In the genomic region with DNA sequence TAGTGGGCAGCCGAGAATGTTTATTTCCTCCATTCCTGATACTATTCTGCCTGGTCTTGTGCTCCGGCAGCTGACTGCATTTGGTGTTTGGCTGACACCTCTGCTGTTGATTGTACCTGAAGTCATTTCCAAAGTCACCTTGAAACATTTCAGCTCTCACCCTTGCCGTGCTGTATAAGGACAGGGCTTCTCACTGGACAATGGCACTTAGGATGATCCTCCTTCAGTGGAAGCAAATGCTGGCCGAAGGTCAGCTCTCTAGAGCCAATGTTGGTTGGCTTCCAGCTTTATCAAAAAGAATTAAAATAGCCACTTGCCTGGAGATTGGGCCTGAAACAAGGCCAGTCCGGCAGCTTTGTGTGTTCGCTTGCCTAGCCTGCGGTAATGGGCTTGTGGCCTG, we compare ENCODE assay signal across 20 cellular contexts. TPM values are rescaled to one million over a fixed set of nuclear protein-coding genes. Genes with fewer than 3 reads are reported as not detected.
DNase-seq lines count a peak whose midpoint lies in the region; ATAC-seq and TF ChIP-seq lines count a peak whose summit lies in the region.
"Had no signal": no experiment of that assay in that cellular context is flagged by ENCODE, and none has a peak within 500 bp of the region (broad histone marks: within the 10 kb centered on the region; RNA-seq: fewer than 3 reads in every experiment).

No MANE protein-coding gene starts in this region.

- H3K4me3 ChIP-seq in heart left ventricle (peak overlapping the region in 4 of 12 donors; percentile 1 to 16 (median 10)), osteoblast (ENCODE audit: insufficient read depth, low read length) (no peak overlapping the region)

- WGBS in heart left ventricle, 4 donors = 17 to 32% (median 28%) methylated on average over 7 of the region's 7 CpGs

- TF ChIP-seq CTCF in heart left ventricle (IDR thresholded peaks at IDR 0.05) = no peak
- no peak for TF ChIP-seq CTCF in osteoblast (IDR thresholded peaks at IDR 0.05; ENCODE audit: extremely low read depth, low read depth, low read length)

- no peak overlapping the region for H3K4me3 Mint-ChIP-seq in activated T-helper 2 cell treated with anti-CD3 and anti-CD28 coated beads, Interferon-gamma antibody, Interleukin-2, Interleukin-4, amounts not matched to agents 10 μg/mL and 5 μg/mL and 100 μg/mL, durations not matched to agents 14 hours and 24 hours and 36 hours (ENCODE audit: low read depth)
- H3K4me3 Mint-ChIP-seq: activated CD4-positive, alpha-beta T cell treated with anti-CD3 and anti-CD28 coated beads for 36 hours; activated CD8-positive, alpha-beta memory T cell treated with anti-CD3 and anti-CD28 coated beads, Interleukin-2, amount 10 ng/mL, durations not matched to agents 7 days and 5 days; CD4-positive, alpha-beta T cell; effector memory CD8-positive, alpha-beta T cell had no signal

- H3K4me1 ChIP-seq in heart left ventricle = peaks cover 12 to 92% (median 64%) of the 10 kb centered on the region in 12 donors
- no peaks in the 10 kb centered on the region for H3K4me1 ChIP-seq in osteoblast (ENCODE audit: insufficient read depth, low read length)

- H3K27ac ChIP-seq in heart left ventricle (peak overlapping the region; percentile 60 to 96 (median 84)), osteoblast (ENCODE audit: low read depth, low read length) (no peak overlapping the region), temporal lobe (ENCODE audit: low read depth, low read length) (peak overlapping the region; percentile 12)

- intact Hi-C loops in heart left ventricle (cut with DNase I) = loop anchor here in 3 of 10 donors (1.0 to 10.0 kb wide), 3 partner anchors 44 to 49 kb away; partner anchors contain the start of gene ACACB (in 2 of the 3)
- intact Hi-C loops in activated T-helper 2 cell treated with anti-CD3 and anti-CD28 coated beads, Interferon-gamma antibody, Interleukin-2, Interleukin-4, amounts not matched to agents 10 μg/mL and 5 μg/mL and 100 μg/mL, durations not matched to agents 14 hours and 24 hours and 36 hours (cut with micrococcal nuclease) = no loop called here

- no peak overlapping the region for H3K27ac Mint-ChIP-seq in activated T-helper 2 cell treated with anti-CD3 and anti-CD28 coated beads, Interferon-gamma antibody, Interleukin-2, Interleukin-4, amounts not matched to agents 10 μg/mL and 5 μg/mL and 100 μg/mL, durations not matched to agents 14 hours and 24 hours and 36 hours
- H3K27ac Mint-ChIP-seq: activated CD4-positive, alpha-beta T cell treated with anti-CD3 and anti-CD28 coated beads for 36 hours; activated CD8-positive, alpha-beta memory T cell treated with anti-CD3 and anti-CD28 coated beads, Interleukin-2, amount 10 ng/mL, durations not matched to agents 7 days and 5 days; CD4-positive, alpha-beta T cell; effector memory CD8-positive, alpha-beta T cell had no signal

- peak; percentile 59 to 79 (median 72) for ATAC-seq in heart left ventricle
- ATAC-seq in GM18517 (IDR thresholded peaks at IDR 0.05; ENCODE audit: unreplicated experiment) = no peak
- ATAC-seq: activated CD4-positive, alpha-beta T cell treated with anti-CD3 and anti-CD28 coated beads for 36 hours; activated CD8-positive, alpha-beta memory T cell treated with anti-CD3 and anti-CD28 coated beads, Interleukin-2, amount 10 ng/mL, durations not matched to agents 7 days and 5 days; effector memory CD8-positive, alpha-beta T cell had no signal

- peak overlapping the region; percentile 35 for H2AFZ ChIP-seq in osteoblast (ENCODE audit: low read length)

- no peak overlapping the region for H3K4me2 ChIP-seq in osteoblast (ENCODE audit: insufficient read depth, low read length)

- TF ChIP-seq POLR2A in heart left ventricle (IDR thresholded peaks at IDR 0.05) = no peak

- peaks cover 0 to 17% (median 0%) of the 10 kb centered on the region in 9 donors for H3K36me3 ChIP-seq in heart left ventricle
- H3K36me3 ChIP-seq in osteoblast (ENCODE audit: insufficient read depth, low read length) = no peaks in the 10 kb centered on the region

- no peaks in the 10 kb centered on the region for H3K9me3 Mint-ChIP-seq in activated T-helper 2 cell treated with anti-CD3 and anti-CD28 coated beads, Interferon-gamma antibody, Interleukin-2, Interleukin-4, amounts not matched to agents 10 μg/mL and 5 μg/mL and 100 μg/mL, durations not matched to agents 14 hours and 24 hours and 36 hours
- H3K9me3 Mint-ChIP-seq: CD4-positive, alpha-beta T cell; effector memory CD8-positive, alpha-beta T cell had no signal

- H3K36me3 Mint-ChIP-seq in activated T-helper 2 cell treated with anti-CD3 and anti-CD28 coated beads, Interferon-gamma antibody, Interleukin-2, Interleukin-4, amounts not matched to agents 10 μg/mL and 5 μg/mL and 100 μg/mL, durations not matched to agents 14 hours and 24 hours and 36 hours (ENCODE audit: low read depth) = no peaks in the 10 kb centered on the region

- no peaks in the 10 kb centered on the region for H4K20me1 ChIP-seq in osteoblast (ENCODE audit: insufficient read depth, low read length)

- no peaks in the 10 kb centered on the region for H3K27me3 Mint-ChIP-seq in activated T-helper 2 cell treated with anti-CD3 and anti-CD28 coated beads, Interferon-gamma antibody, Interleukin-2, Interleukin-4, amounts not matched to agents 10 μg/mL and 5 μg/mL and 100 μg/mL, durations not matched to agents 14 hours and 24 hours and 36 hours (ENCODE audit: low read depth)
- H3K27me3 Mint-ChIP-seq: activated CD4-positive, alpha-beta T cell treated with anti-CD3 and anti-CD28 coated beads for 36 hours; activated CD8-positive, alpha-beta memory T cell treated with anti-CD3 and anti-CD28 coated beads, Interleukin-2, amount 10 ng/mL, durations not matched to agents 7 days and 5 days; CD4-positive, alpha-beta T cell; effector memory CD8-positive, alpha-beta T cell had no signal

- DNase-seq in cerebellum (ENCODE audit: low spot score) (peak; percentile 45), heart left ventricle (peak in 4 of 5 donors; percentile 33 to 57 (median 46)), osteoblast (ENCODE audit: insufficient read length, low spot score, missing footprints) (no peak), inferior parietal cortex (ENCODE audit: extremely low spot score) (no peak), NCI-H187 (lab: John Stamatoyannopoulos, UW) (no peak)
- DNase-seq in activated T-helper 2 cell treated with anti-CD3 and anti-CD28 coated beads, Interferon-gamma antibody, Interleukin-2, Interleukin-4, amounts not matched to agents 10 μg/mL and 5 μg/mL and 100 μg/mL, durations not matched to agents 14 hours and 24 hours and 36 hours (ENCODE audit: low spot score) = no peak
- DNase-seq: activated CD4-positive, alpha-beta T cell treated with anti-CD3 and anti-CD28 coated beads for 36 hours; activated CD8-positive, alpha-beta memory T cell treated with anti-CD3 and anti-CD28 coated beads, Interleukin-2, amount 10 ng/mL, durations not matched to agents 7 days and 5 days; activated effector memory CD4-positive, alpha-beta T cell treated with Interleukin-2 at 50 U/mL for 16 hours; CD4-positive, alpha-beta T cell; DMS153; effector memory CD8-positive, alpha-beta T cell; H7; hippocampal formation; kidney glomerular epithelial cell; NCI-H1092 treated with DMSO at 0.1 percent for 48 hours; NCI-H526; SW 1271 had no signal

- H3K4me1 Mint-ChIP-seq in activated T-helper 2 cell treated with anti-CD3 and anti-CD28 coated beads, Interferon-gamma antibody, Interleukin-2, Interleukin-4, amounts not matched to agents 10 μg/mL and 5 μg/mL and 100 μg/mL, durations not matched to agents 14 hours and 24 hours and 36 hours (ENCODE audit: low read depth) = peaks cover 7% of the 10 kb centered on the region

- H3K27me3 ChIP-seq in heart left ventricle (no peaks in the 10 kb centered on the region), osteoblast (ENCODE audit: insufficient read depth, low read length) (peaks cover 2% of the 10 kb centered on the region)

- no peaks in the 10 kb centered on the region for H3K79me2 ChIP-seq in osteoblast (ENCODE audit: insufficient read depth, low read length)

- H3K9me3 ChIP-seq in heart left ventricle (no peaks in the 10 kb centered on the region), osteoblast (ENCODE audit: low read depth, low read length) (no peaks in the 10 kb centered on the region)

RNA-seq across cellular contexts. Expression of gene ACACB, which starts 44.0 kb away (rescaled TPM):
- total RNA-seq in cerebellum (12.3 TPM), heart left ventricle (100 to 1,000 TPM in 6 of 9 donors, 10 to 100 TPM in 3; 77.3 to 176 (median 135) TPM), osteoblast (13.8 and 16.2 TPM in 2 replicates), temporal lobe (3.7 TPM)
- polyA plus RNA-seq in heart left ventricle = 100 to 1,000 TPM in 1 of 2 donors, 10 to 100 TPM in 1; 29.9 to 119 TPM
- total RNA-seq in activated T-helper 2 cell treated with anti-CD3 and anti-CD28 coated beads, Interferon-gamma antibody, Interleukin-2, Interleukin-4, amounts not matched to agents 10 μg/mL and 5 μg/mL and 100 μg/mL, durations not matched to agents 14 hours and 24 hours and 36 hours = 12.1 and 12.9 TPM in 2 replicates

Comparison
In these comparisons a context has a peak if more than half of its experiments do, and no peak if none do; other contexts are left out.
1. DNase-seq: peak in cerebellum (single experiment) and heart left ventricle (4 of 5); none in osteoblast (single experiment), inferior parietal cortex (single experiment), activated T-helper 2 cell treated with anti-CD3 and anti-CD28 coated beads, Interferon-gamma antibody, Interleukin-2, Interleukin-4, amounts not matched to agents 10 μg/mL and 5 μg/mL and 100 μg/mL, durations not matched to agents 14 hours and 24 hours and 36 hours (single experiment) and NCI-H187 (0 of 2).